5 cellular contexts compared by ENCODE assay signal in the genomic region with DNA sequence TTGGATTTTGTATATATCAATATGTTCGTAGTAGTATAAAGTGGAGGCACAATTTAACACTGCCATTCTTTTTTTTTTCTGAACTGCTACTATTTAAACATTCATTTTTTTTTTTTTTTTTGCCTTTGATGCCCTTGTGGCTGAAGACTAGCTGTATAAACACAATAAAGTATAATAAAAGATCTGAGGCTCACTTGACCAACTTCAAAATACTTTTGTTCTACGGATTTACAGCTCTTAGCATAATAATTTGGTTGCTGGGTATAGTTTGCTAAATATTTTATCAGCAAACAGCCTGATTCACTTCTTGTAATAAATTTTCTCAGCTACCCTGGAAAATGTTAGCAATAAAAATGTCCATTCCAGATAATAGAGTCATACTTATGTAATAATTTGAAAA.
"Had no signal": no experiment of that assay in that cellular context is flagged by ENCODE, and none has a peak within 500 bp of the region (broad histone marks: within the 10 kb centered on the region; RNA-seq: fewer than 3 reads in every experiment).

No MANE protein-coding gene starts in this region.

- ATAC-seq: GM23338, K562 had no signal

- H3K4me3 ChIP-seq: GM23338, K562 had no signal

- H3K4me3 Mint-ChIP-seq: GM23338, H9 had no signal

- DNase-seq: H9, HCEC 1CT, IMR-90 had no signal

- H3K4me2 ChIP-seq: GM23338 had no signal

- H2AFZ ChIP-seq: GM23338 had no signal

- H3K4me1 Mint-ChIP-seq: GM23338, H9 had no signal

- H3K9me3 Mint-ChIP-seq: GM23338, H9 had no signal

- H3K27ac Mint-ChIP-seq: GM23338, H9 had no signal
